24 cellular contexts compared by ENCODE assay signal in the genomic region with DNA sequence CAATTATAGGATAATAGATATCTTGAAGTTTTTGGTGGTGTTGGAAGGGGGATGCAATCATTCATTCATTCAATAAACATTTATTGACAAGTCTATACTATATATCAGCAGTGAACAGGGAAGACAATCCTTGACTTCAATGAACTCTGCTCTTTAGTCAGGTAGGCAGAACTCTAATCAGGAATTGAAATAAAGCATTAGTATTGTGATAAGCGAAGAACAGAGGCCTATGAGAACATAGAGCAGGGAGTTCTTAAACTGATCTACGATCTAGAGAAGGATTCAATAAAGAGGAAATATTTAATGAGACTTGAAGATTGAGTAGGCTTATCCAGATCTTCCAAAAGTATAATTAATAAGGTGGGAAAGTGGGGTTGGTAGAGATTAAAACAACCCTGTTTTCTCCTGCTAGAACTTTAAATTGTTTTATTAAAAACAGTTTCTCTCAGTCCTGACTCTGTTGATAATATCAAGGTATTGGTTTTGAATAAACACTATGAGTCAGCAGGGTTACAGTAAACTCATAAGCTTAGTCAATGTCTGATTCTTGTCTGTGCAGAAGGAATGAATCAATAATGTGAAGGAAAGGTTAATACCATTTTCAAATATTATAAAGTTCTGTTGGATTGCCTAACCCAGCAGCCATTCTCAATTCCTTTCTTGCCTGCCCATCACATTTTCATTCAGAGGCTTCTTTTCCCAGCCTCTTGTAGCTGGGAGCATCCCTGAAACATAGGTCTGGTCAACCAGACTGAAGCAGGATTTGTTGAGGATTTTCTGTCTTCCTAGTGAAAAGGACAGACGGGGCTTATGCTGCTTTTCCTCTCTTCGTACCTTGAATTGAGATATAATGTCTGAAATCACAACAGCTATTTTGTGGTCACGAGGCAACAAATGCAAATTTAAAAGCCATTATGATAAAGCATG. TPM values are rescaled to one million over a fixed set of nuclear protein-coding genes. Genes with fewer than 3 reads are reported as not detected.
A peak's percentile ranks its signal among the peaks of the same experiment; 100 is the strongest.
DNase-seq lines count a peak whose midpoint lies in the region; ATAC-seq, FAIRE-seq and TF ChIP-seq lines count a peak whose summit lies in the region.
"Had no signal": no experiment of that assay in that cellular context is flagged by ENCODE, and none has a peak within 500 bp of the region (broad histone marks: within the 10 kb centered on the region; RNA-seq: fewer than 3 reads in every experiment).

No MANE protein-coding gene starts in this region.

- no peak overlapping the region for H3K9ac ChIP-seq in adipocyte (ENCODE audit: low read length)
- no peak overlapping the region for H3K9ac ChIP-seq in keratinocyte (ENCODE audit: control insufficient read depth, extremely low read depth, insufficient read depth, low read length)

- H3K27me3 ChIP-seq in adipocyte (replicated peaks; ENCODE audit: control insufficient read depth, insufficient read depth, low read length), result no peaks in the 10 kb centered on the region
- H3K27me3 ChIP-seq in keratinocyte (ENCODE audit: control insufficient read depth, extremely low read depth, insufficient read depth, low read length), result no peaks in the 10 kb centered on the region
- no peaks in the 10 kb centered on the region for H3K27me3 ChIP-seq in osteoblast (ENCODE audit: insufficient read depth, low read length)
- H3K27me3 ChIP-seq: suprapubic skin had no signal

- POLR2A ChIA-PET in MCF 10A (lab: Yijun Ruan, JAX), result interaction anchor here (0.6 to 0.9 kb wide), 2 partner anchors 12 to 15 kb away, joined by 3 to 4 read pairs; no protein-coding TSS in a partner anchor

- peak overlapping the region; percentile 12 for H3K4me2 ChIP-seq in keratinocyte (ENCODE audit: control insufficient read depth, extremely low read depth, insufficient read depth, low read depth, low read length)
- no peak overlapping the region for H3K4me2 ChIP-seq in osteoblast (ENCODE audit: insufficient read depth, low read length)

- intact Hi-C loops in MCF 10A (cut with micrococcal nuclease), result no loop called here
- intact Hi-C loops in activated T-helper 1 cell treated with anti-CD3 and anti-CD28 coated beads, Interleukin-12 subunit alpha, Interleukin-12 subunit beta, Interleukin-2, Interleukin-4 antibody, amounts not matched to agents 30 ng/mL and 10 ng/mL and 1 ng/mL, durations not matched to agents 14 hours and 24 hours and 36 hours (cut with micrococcal nuclease), result no loop called here
- intact Hi-C loops in mucosa of descending colon (cut with DNase I, micrococcal nuclease), result no loop called here

- no peak overlapping the region for H3K4me3 ChIP-seq in adipocyte (ENCODE audit: low read length)
- no peak overlapping the region for H3K4me3 ChIP-seq in keratinocyte (ENCODE audit: control insufficient read depth in 2 of 3, extremely low read depth in 1 of 3, insufficient read depth in 2 of 3, low read depth in 1 of 3, low read length in 3 of 3)
- no peak overlapping the region for H3K4me3 ChIP-seq in osteoblast (ENCODE audit: insufficient read depth, low read length)
- no peak overlapping the region for H3K4me3 ChIP-seq in mucosa of descending colon
- H3K4me3 ChIP-seq: lung, suprapubic skin had no signal

- H3K4me1 Mint-ChIP-seq in MCF 10A (ENCODE audit: insufficient read depth, unreplicated experiment), result peaks cover 13% of the 10 kb centered on the region
- no peaks in the 10 kb centered on the region for H3K4me1 Mint-ChIP-seq in activated T-helper 1 cell treated with anti-CD3 and anti-CD28 coated beads, Interleukin-12 subunit alpha, Interleukin-12 subunit beta, Interleukin-2, Interleukin-4 antibody, amounts not matched to agents 30 ng/mL and 10 ng/mL and 1 ng/mL, durations not matched to agents 14 hours and 24 hours and 36 hours (ENCODE audit: low read depth)
- H3K4me1 Mint-ChIP-seq: activated naive CD4-positive, alpha-beta T cell treated with anti-CD3 and anti-CD28 coated beads, Interleukin-2, amount 10 ng/mL, durations not matched to agents 7 days and 5 days; immature natural killer cell had no signal

- FAIRE-seq in keratinocyte (lab: Jason Lieb, UNC), result peak; percentile 62
- FAIRE-seq: RCC 7860 had no signal

- BruUV-seq in MCF 10A (replicated peaks; lab: Mats Ljungman, UMichigan), result no TSS peak

- H3K36me3 ChIP-seq in adipocyte (ENCODE audit: control insufficient read depth, insufficient read depth, low read length, severe bottlenecking), result no peaks in the 10 kb centered on the region
- H3K36me3 ChIP-seq in keratinocyte (ENCODE audit: control insufficient read depth in 2 of 2, extremely low read depth in 1 of 2, insufficient read depth in 2 of 2, low read length in 2 of 2), result no peaks in the 10 kb centered on the region
- H3K36me3 ChIP-seq in osteoblast (ENCODE audit: insufficient read depth, low read length), result no peaks in the 10 kb centered on the region
- H3K36me3 ChIP-seq in mucosa of descending colon (ENCODE audit: low read depth), result no peaks in the 10 kb centered on the region
- H3K36me3 ChIP-seq: suprapubic skin had no signal

- peaks cover 5% of the 10 kb centered on the region for H3K9me3 ChIP-seq in adipocyte (ENCODE audit: control insufficient read depth, low read length)
- H3K9me3 ChIP-seq in keratinocyte (ENCODE audit: control insufficient read depth, low read depth, low read length), result no peaks in the 10 kb centered on the region
- no peaks in the 10 kb centered on the region for H3K9me3 ChIP-seq in osteoblast (ENCODE audit: low read depth, low read length)
- H3K9me3 ChIP-seq in mucosa of descending colon, result no peaks in the 10 kb centered on the region
- H3K9me3 ChIP-seq: suprapubic skin had no signal

- H2AFZ ChIP-seq in keratinocyte (ENCODE audit: control insufficient read depth, low read length) (no peak overlapping the region), osteoblast (ENCODE audit: low read length) (no peak overlapping the region)

- H3K4me3 Mint-ChIP-seq in MCF 10A (ENCODE audit: unreplicated experiment), result no peak overlapping the region
- H3K4me3 Mint-ChIP-seq in activated T-helper 1 cell treated with anti-CD3 and anti-CD28 coated beads, Interleukin-12 subunit alpha, Interleukin-12 subunit beta, Interleukin-2, Interleukin-4 antibody, amounts not matched to agents 30 ng/mL and 10 ng/mL and 1 ng/mL, durations not matched to agents 14 hours and 24 hours and 36 hours, result no peak overlapping the region
- H3K4me3 Mint-ChIP-seq: activated naive CD4-positive, alpha-beta T cell treated with anti-CD3 and anti-CD28 coated beads, Interleukin-2, amount 10 ng/mL, durations not matched to agents 7 days and 5 days; brain; dendritic cell treated with granulocyte-macrophage colony-stimulating factor and Interleukin-4, amounts not matched to agents 40 ng/mL and 50 ng/mL, for 4 days; immature natural killer cell; naive B cell had no signal

- no peak overlapping the region for H3K27ac ChIP-seq in keratinocyte (ENCODE audit: control insufficient read depth, insufficient read depth, low read length)
- no peak overlapping the region for H3K27ac ChIP-seq in osteoblast (ENCODE audit: low read depth, low read length)
- H3K27ac ChIP-seq: suprapubic skin had no signal

- H3K9me1 ChIP-seq in keratinocyte (ENCODE audit: control insufficient read depth, extremely low read depth, insufficient read depth, low read length), result no peaks in the 10 kb centered on the region

- TF ChIP-seq CTCF in MCF 10A (IDR thresholded peaks at IDR 0.05; ENCODE audit: unreplicated experiment), result no peak
- no peak for TF ChIP-seq CTCF in keratinocyte (optimal IDR thresholded peaks at IDR 0.05 in 1 of 3, IDR thresholded peaks at IDR 0.05 in 1 of 3, conservative IDR thresholded peaks at IDR 0.05 in 1 of 3; ENCODE audit: extremely low read depth in 1 of 3, insufficient read depth in 2 of 3, low read length in 3 of 3)
- no peak for TF ChIP-seq CTCF in osteoblast (IDR thresholded peaks at IDR 0.05; ENCODE audit: extremely low read depth, low read depth, low read length)
- no peak for TF ChIP-seq CTCF in mucosa of descending colon (IDR thresholded peaks at IDR 0.05)

- H3K27ac Mint-ChIP-seq in MCF 10A (ENCODE audit: low read depth, unreplicated experiment), result no peak overlapping the region
- H3K27ac Mint-ChIP-seq in activated T-helper 1 cell treated with anti-CD3 and anti-CD28 coated beads, Interleukin-12 subunit alpha, Interleukin-12 subunit beta, Interleukin-2, Interleukin-4 antibody, amounts not matched to agents 30 ng/mL and 10 ng/mL and 1 ng/mL, durations not matched to agents 14 hours and 24 hours and 36 hours, result no peak overlapping the region
- H3K27ac Mint-ChIP-seq: activated naive CD4-positive, alpha-beta T cell treated with anti-CD3 and anti-CD28 coated beads, Interleukin-2, amount 10 ng/mL, durations not matched to agents 7 days and 5 days; dendritic cell treated with granulocyte-macrophage colony-stimulating factor and Interleukin-4, amounts not matched to agents 40 ng/mL and 50 ng/mL, for 4 days; immature natural killer cell had no signal

- H3K4me1 ChIP-seq in adipocyte (ENCODE audit: control insufficient read depth, insufficient read depth, low read length) (peaks cover 18% of the 10 kb centered on the region), keratinocyte (ENCODE audit: control insufficient read depth, extremely low read depth, insufficient read depth, low read length) (peaks cover 9% of the 10 kb centered on the region), osteoblast (ENCODE audit: insufficient read depth, low read length) (peaks cover 6% of the 10 kb centered on the region), mucosa of descending colon (ENCODE audit: low read depth) (no peaks in the 10 kb centered on the region)

- in situ Hi-C loops in T47D (cut with HindIII; ENCODE audit: low pct_unique_long_range_greater_than_20kb, low sequenced_read_pairs), result no loop called here

- dilution Hi-C loops in keratinocyte (cut with MboI; ENCODE audit: extremely low pct_ligation_motif_present, low sequenced_read_pairs), result no loop called here

- H3K36me3 Mint-ChIP-seq in MCF 10A (ENCODE audit: insufficient read depth, unreplicated experiment), result no peaks in the 10 kb centered on the region
- no peaks in the 10 kb centered on the region for H3K36me3 Mint-ChIP-seq in activated T-helper 1 cell treated with anti-CD3 and anti-CD28 coated beads, Interleukin-12 subunit alpha, Interleukin-12 subunit beta, Interleukin-2, Interleukin-4 antibody, amounts not matched to agents 30 ng/mL and 10 ng/mL and 1 ng/mL, durations not matched to agents 14 hours and 24 hours and 36 hours (ENCODE audit: low read depth)
- H3K36me3 Mint-ChIP-seq: activated naive CD4-positive, alpha-beta T cell treated with anti-CD3 and anti-CD28 coated beads, Interleukin-2, amount 10 ng/mL, durations not matched to agents 7 days and 5 days; brain had no signal

- H3K79me2 ChIP-seq in keratinocyte (ENCODE audit: control insufficient read depth, insufficient read depth, low read length), result no peaks in the 10 kb centered on the region
- H3K79me2 ChIP-seq in osteoblast (ENCODE audit: insufficient read depth, low read length), result no peaks in the 10 kb centered on the region

- no peaks in the 10 kb centered on the region for H4K20me1 ChIP-seq in keratinocyte (ENCODE audit: control insufficient read depth, extremely low read depth, insufficient read depth, low read length)
- H4K20me1 ChIP-seq in osteoblast (ENCODE audit: insufficient read depth, low read length), result no peaks in the 10 kb centered on the region

- CTCF ChIA-PET in MCF 10A (lab: Yijun Ruan, JAX), result interaction anchor here (0.6 to 1.0 kb wide), 5 partner anchors 19 to 95 kb away, joined by 3 to 4 read pairs (median 3); no protein-coding TSS in a partner anchor

- DNase-seq in T47D (ENCODE audit: low read depth in 1 of 2, low spot score in 1 of 2), result peak; percentile 33 to 46
- no peak for DNase-seq in MCF 10A (ENCODE audit: unreplicated experiment)
- DNase-seq in adipocyte (ENCODE audit: low read depth), result peak; percentile 54
- no peak for DNase-seq in keratinocyte (ENCODE audit: low read depth, low spot score)
- no peak for DNase-seq in activated T-helper 1 cell treated with anti-CD3 and anti-CD28 coated beads, Interleukin-12 subunit alpha, Interleukin-12 subunit beta, Interleukin-2, Interleukin-4 antibody, amounts not matched to agents 30 ng/mL and 10 ng/mL and 1 ng/mL, durations not matched to agents 14 hours and 24 hours and 36 hours (ENCODE audit: low spot score)
- DNase-seq in osteoblast (ENCODE audit: insufficient read length, low spot score, missing footprints), result no peak
- DNase-seq in mucosa of descending colon, result no peak
- DNase-seq: activated CD4-positive, alpha-beta T cell treated with anti-CD3 and anti-CD28 coated beads, Interleukin-2, amount 50 U/mL, for 4 hours; activated naive CD4-positive, alpha-beta T cell treated with anti-CD3 and anti-CD28 coated beads, Interleukin-2, amount 10 ng/mL, durations not matched to agents 7 days and 5 days; activated T-cell treated with anti-CD3 and anti-CD28 coated beads for 4 hours; C1 segment of cervical spinal cord; glutamatergic neuron; immature natural killer cell; naive B cell; NCI-H1417 treated with DMSO at 0.1 percent for 48 hours; NCI-H2171 treated with DMSO at 0.1 percent for 48 hours; NCI-H774; stimulated activated CD4-positive, alpha-beta T cell treated with anti-CD3 and anti-CD28 coated beads, Interleukin-4, amount 100 ng/mL, for 4 hours had no signal

- ATAC-seq in mucosa of descending colon (no peak), HG02588 (IDR thresholded peaks at IDR 0.05; ENCODE audit: unreplicated experiment) (no peak)

- H3K27me3 Mint-ChIP-seq in MCF 10A (ENCODE audit: insufficient read depth, unreplicated experiment), result no peaks in the 10 kb centered on the region
- no peaks in the 10 kb centered on the region for H3K27me3 Mint-ChIP-seq in activated T-helper 1 cell treated with anti-CD3 and anti-CD28 coated beads, Interleukin-12 subunit alpha, Interleukin-12 subunit beta, Interleukin-2, Interleukin-4 antibody, amounts not matched to agents 30 ng/mL and 10 ng/mL and 1 ng/mL, durations not matched to agents 14 hours and 24 hours and 36 hours (ENCODE audit: insufficient read depth)
- H3K27me3 Mint-ChIP-seq: activated naive CD4-positive, alpha-beta T cell treated with anti-CD3 and anti-CD28 coated beads, Interleukin-2, amount 10 ng/mL, durations not matched to agents 7 days and 5 days; dendritic cell treated with granulocyte-macrophage colony-stimulating factor and Interleukin-4, amounts not matched to agents 40 ng/mL and 50 ng/mL, for 4 days; naive B cell had no signal

- peaks cover 8% of the 10 kb centered on the region for H3K9me3 Mint-ChIP-seq in MCF 10A (ENCODE audit: unreplicated experiment)
- peaks cover 4% of the 10 kb centered on the region for H3K9me3 Mint-ChIP-seq in activated T-helper 1 cell treated with anti-CD3 and anti-CD28 coated beads, Interleukin-12 subunit alpha, Interleukin-12 subunit beta, Interleukin-2, Interleukin-4 antibody, amounts not matched to agents 30 ng/mL and 10 ng/mL and 1 ng/mL, durations not matched to agents 14 hours and 24 hours and 36 hours

RNA-seq across cellular contexts. Expression of gene KTN1, which starts 38.9 kb away (rescaled TPM):
- total RNA-seq in MCF 10A (2022) (165 and 180 TPM in 2 replicates), osteoblast (172 and 177 TPM in 2 replicates), mucosa of descending colon (100 to 1,000 TPM; 181 to 299 (median 251) TPM)
- 62.6 to 121 TPM (median 81.3 TPM) in 3 replicates for polyA plus RNA-seq in keratinocyte
- polyA plus RNA-seq in keratinocyte (2011; ENCODE audit: low read depth), result 353 TPM
- 51.6 and 77.8 TPM in 2 replicates for polyA plus RNA-seq in keratinocyte (2011; cell fraction: cytosol; rRNA removed)
- polyA plus RNA-seq in keratinocyte (2011; cell fraction: nucleus; rRNA removed), result 72.4 and 135 TPM in 2 replicates
- 70.7 and 116 TPM in 2 replicates for polyA plus RNA-seq in keratinocyte (2012; ENCODE audit: low replicate concordance)
- 5.2 to 65.1 TPM (median 21.7 TPM) in 3 replicates for polyA minus RNA-seq in keratinocyte
- 63.1 TPM for polyA minus RNA-seq in keratinocyte (2011; cell fraction: cytosol; rRNA and poly(A)+ RNA removed)
- 67.3 and 125 TPM in 2 replicates for polyA minus RNA-seq in keratinocyte (2011; cell fraction: nucleus; rRNA and poly(A)+ RNA removed)
- 123 and 135 TPM in 2 replicates for total RNA-seq in activated T-helper 1 cell treated with anti-CD3 and anti-CD28 coated beads, Interleukin-12 subunit alpha, Interleukin-12 subunit beta, Interleukin-2, Interleukin-4 antibody, amounts not matched to agents 30 ng/mL and 10 ng/mL and 1 ng/mL, durations not matched to agents 14 hours and 24 hours and 36 hours

Comparison
In these comparisons a context has a peak if more than half of its experiments do, and no peak if none do; other contexts are left out.
1. DNase-seq: peak in T47D (2 of 2) and adipocyte (single experiment); none in MCF 10A (single experiment), keratinocyte (single experiment), activated T-helper 1 cell treated with anti-CD3 and anti-CD28 coated beads, Interleukin-12 subunit alpha, Interleukin-12 subunit beta, Interleukin-2, Interleukin-4 antibody, amounts not matched to agents 30 ng/mL and 10 ng/mL and 1 ng/mL, durations not matched to agents 14 hours and 24 hours and 36 hours (single experiment), osteoblast (single experiment) and mucosa of descending colon (0 of 3).